ENCODE assay signal across 12 cellular contexts in genomic region chr9:130768265-130768664, GRCh38.
DNase-seq lines count a peak whose midpoint lies in the region; ATAC-seq and TF ChIP-seq lines count a peak whose summit lies in the region.
"Had no signal": no experiment of that assay in that cellular context is flagged by ENCODE, and none has a peak within 500 bp of the region (broad histone marks: within the 10 kb centered on the region; RNA-seq: fewer than 3 reads in every experiment).

No MANE protein-coding gene starts in this region.

- H3K9me3 Mint-ChIP-seq in activated T-cell treated with anti-CD3 and anti-CD28 coated beads, Interleukin-2, amount 50 U/mL, for 24 hours = no peaks in the 10 kb centered on the region
- H3K9me3 Mint-ChIP-seq in activated T-cell treated with anti-CD3 and anti-CD28 coated beads, Interleukin-2, amount 50 U/mL, for 4 hours = no peaks in the 10 kb centered on the region
- H3K9me3 Mint-ChIP-seq: activated naive CD8-positive, alpha-beta T cell treated with anti-CD3 and anti-CD28 coated beads, Interleukin-2, amount 50 U/mL, for 24 hours had no signal

- H3K4me3 Mint-ChIP-seq in activated T-cell treated with anti-CD3 and anti-CD28 coated beads, Interleukin-2, amount 50 U/mL, for 24 hours = no peak overlapping the region
- H3K4me3 Mint-ChIP-seq in activated T-cell treated with anti-CD3 and anti-CD28 coated beads, Interleukin-2, amount 50 U/mL, for 4 hours = no peak overlapping the region
- no peak overlapping the region for H3K4me3 Mint-ChIP-seq in T-helper 17 cell
- H3K4me3 Mint-ChIP-seq: activated naive CD8-positive, alpha-beta T cell treated with anti-CD3 and anti-CD28 coated beads, Interleukin-2, amount 50 U/mL, for 24 hours had no signal

- intact Hi-C loops in transverse colon (cut with DNase I; ENCODE audit: low total_unique reads) = loop anchor here (10.0 kb wide), 1 partner anchor 177 kb away; no protein-coding TSS in a partner anchor

- H3K4me3 ChIP-seq in transverse colon = peak overlapping the region in 2 of 4 donors; percentile 0 to 4
- H3K4me3 ChIP-seq: MG63 had no signal

- no peaks in the 10 kb centered on the region for H3K27me3 ChIP-seq in transverse colon
- H3K27me3 ChIP-seq: MG63 had no signal

- peak overlapping the region; percentile 11 for H3K27ac Mint-ChIP-seq in activated T-cell treated with anti-CD3 and anti-CD28 coated beads, Interleukin-2, amount 50 U/mL, for 24 hours
- no peak overlapping the region for H3K27ac Mint-ChIP-seq in T-helper 17 cell
- H3K27ac Mint-ChIP-seq: activated naive CD8-positive, alpha-beta T cell treated with anti-CD3 and anti-CD28 coated beads, Interleukin-2, amount 50 U/mL, for 24 hours had no signal

- no peaks in the 10 kb centered on the region for H3K27me3 Mint-ChIP-seq in activated T-cell treated with anti-CD3 and anti-CD28 coated beads, Interleukin-2, amount 50 U/mL, for 24 hours
- H3K27me3 Mint-ChIP-seq in activated T-cell treated with anti-CD3 and anti-CD28 coated beads, Interleukin-2, amount 50 U/mL, for 4 hours (ENCODE audit: low read depth) = no peaks in the 10 kb centered on the region
- H3K27me3 Mint-ChIP-seq in T-helper 17 cell = no peaks in the 10 kb centered on the region
- H3K27me3 Mint-ChIP-seq: activated naive CD8-positive, alpha-beta T cell treated with anti-CD3 and anti-CD28 coated beads, Interleukin-2, amount 50 U/mL, for 24 hours had no signal

- TF ChIP-seq POLR2A in transverse colon (IDR thresholded peaks at IDR 0.05) = no peak

- no peak for ATAC-seq in activated T-cell treated with anti-CD3 and anti-CD28 coated beads, Interleukin-2, amount 50 U/mL, for 4 hours
- no peak for ATAC-seq in T-helper 17 cell
- ATAC-seq: activated naive CD8-positive, alpha-beta T cell treated with anti-CD3 and anti-CD28 coated beads, Interleukin-2, amount 50 U/mL, for 24 hours; Panc1 had no signal

- in situ Hi-C loops in transverse colon (cut with MboI; ENCODE audit: low pct_ligation_motif_present in 1 of 4, low pct_unique_long_range_greater_than_20kb in 1 of 4, low sequenced_read_pairs in 3 of 4) = loop anchor here in 2 of 4 donors (10.0 to 25.0 kb wide), 2 partner anchors 53 to 94 kb away; no protein-coding TSS in a partner anchor

- no peak for TF ChIP-seq CTCF in transverse colon (IDR thresholded peaks at IDR 0.05)

- DNase-seq in activated T-cell treated with anti-CD3 and anti-CD28 coated beads, Interleukin-2, amount 50 U/mL, for 24 hours = no peak
- no peak for DNase-seq in activated T-cell treated with anti-CD3 and anti-CD28 coated beads, Interleukin-2, amount 50 U/mL, for 4 hours
- DNase-seq in UCSD-AML1 (lab: John Stamatoyannopoulos, UW; ENCODE audit: unreplicated experiment) (peak; percentile 79), iPS-NIHi7 (ENCODE audit: extremely low spot score) (peak; percentile 56), transverse colon (peak; percentile 60), T-helper 17 cell (no peak), NCI-H1417 (lab: John Stamatoyannopoulos, UW) (no peak), RKO (ENCODE audit: low spot score) (no peak)
- DNase-seq: activated CD4-positive, alpha-beta T cell treated with anti-CD3 and anti-CD28 coated beads, Interleukin-2, amount 50 U/mL, for 1 hour; activated naive CD8-positive, alpha-beta T cell treated with anti-CD3 and anti-CD28 coated beads, Interleukin-2, amount 50 U/mL, for 24 hours; MG63 had no signal

- 33% methylated on average over 6 of the region's 6 CpGs; no CpG with 5 or more reads in 1 of the 2 donors for WGBS in transverse colon (ENCODE audit: low coverage in 1 of 2), 2 donors

- no peaks in the 10 kb centered on the region for H3K36me3 Mint-ChIP-seq in activated T-cell treated with anti-CD3 and anti-CD28 coated beads, Interleukin-2, amount 50 U/mL, for 24 hours (ENCODE audit: low read depth)
- peaks cover 2% of the 10 kb centered on the region for H3K36me3 Mint-ChIP-seq in activated T-cell treated with anti-CD3 and anti-CD28 coated beads, Interleukin-2, amount 50 U/mL, for 4 hours (ENCODE audit: insufficient read depth)
- H3K36me3 Mint-ChIP-seq in T-helper 17 cell (ENCODE audit: low read depth) = peaks cover 4% of the 10 kb centered on the region

- peak overlapping the region; percentile 78 to 88 (median 84) for H3K27ac ChIP-seq in transverse colon

- no peak for TF ChIP-seq EP300 in transverse colon (IDR thresholded peaks at IDR 0.05; ENCODE audit: low read depth)

- H3K4me1 ChIP-seq in transverse colon = peaks cover 26 to 72% (median 59%) of the 10 kb centered on the region in 4 donors

- H3K36me3 ChIP-seq in transverse colon = no peaks in the 10 kb centered on the region
- H3K36me3 ChIP-seq: MG63 had no signal

- peaks cover 47% of the 10 kb centered on the region for H3K4me1 Mint-ChIP-seq in activated T-cell treated with anti-CD3 and anti-CD28 coated beads, Interleukin-2, amount 50 U/mL, for 24 hours (ENCODE audit: low read depth)
- peaks cover 40% of the 10 kb centered on the region for H3K4me1 Mint-ChIP-seq in activated T-cell treated with anti-CD3 and anti-CD28 coated beads, Interleukin-2, amount 50 U/mL, for 4 hours (ENCODE audit: low read depth)
- H3K4me1 Mint-ChIP-seq in T-helper 17 cell = peaks cover 49% of the 10 kb centered on the region

- H3K9me3 ChIP-seq in transverse colon = no peaks in the 10 kb centered on the region
- H3K9me3 ChIP-seq in T-helper 17 cell (ENCODE audit: control insufficient read depth, low read length, poor library complexity, severe bottlenecking) = no peaks in the 10 kb centered on the region
- H3K9me3 ChIP-seq: MG63 had no signal

Comparison
In these comparisons a context has a peak if more than half of its experiments do, and no peak if none do; other contexts are left out.
1. DNase-seq: peak in UCSD-AML1 (single experiment), iPS-NIHi7 (single experiment) and transverse colon (single experiment); none in activated T-cell treated with anti-CD3 and anti-CD28 coated beads, Interleukin-2, amount 50 U/mL, for 24 hours (single experiment), activated T-cell treated with anti-CD3 and anti-CD28 coated beads, Interleukin-2, amount 50 U/mL, for 4 hours (single experiment), T-helper 17 cell (0 of 3), NCI-H1417 (0 of 3) and RKO (single experiment).